In the genomic region with DNA sequence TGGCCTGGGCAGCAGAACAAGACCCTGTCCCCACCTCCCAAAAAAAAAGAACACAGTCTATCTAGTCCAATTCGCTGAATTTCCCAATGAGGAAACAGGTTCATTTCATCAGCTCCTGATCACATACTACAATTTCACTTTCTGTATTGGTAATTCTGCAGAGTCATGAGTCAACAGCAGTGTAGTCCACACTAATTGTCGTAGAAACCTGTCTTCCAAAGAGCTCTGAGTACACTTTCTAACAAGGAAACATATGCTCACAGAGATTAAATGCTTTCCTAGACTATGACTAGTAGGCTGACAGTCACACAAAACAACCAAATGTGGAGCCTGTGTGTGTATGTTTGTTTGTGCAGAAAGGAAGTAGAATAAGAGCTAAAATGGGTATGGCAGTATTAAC, we compare ENCODE assay signal across 17 cellular contexts.
DNase-seq lines count a peak whose midpoint lies in the region; ATAC-seq, FAIRE-seq and TF ChIP-seq lines count a peak whose summit lies in the region.
"Had no signal": no experiment of that assay in that cellular context is flagged by ENCODE, and none has a peak within 500 bp of the region (broad histone marks: within the 10 kb centered on the region; RNA-seq: fewer than 3 reads in every experiment).

No MANE protein-coding gene starts in this region.

- no peaks in the 10 kb centered on the region for H3K9me1 ChIP-seq in K562 (ENCODE audit: control insufficient read depth, insufficient read depth, low read length)

- H3K27ac ChIP-seq in Karpas-422 (ENCODE audit: low read length) (no peak overlapping the region), K562 (ENCODE audit: extremely low read depth, low read depth, low read length) (no peak overlapping the region), right lobe of liver (no peak overlapping the region)
- H3K27ac ChIP-seq: BLaER1 treated with 17β-estradiol and CSF1 and Interleukin-3, amounts not matched to agents 10 nM and 100 nM; cardiac muscle cell; gastrocnemius medialis had no signal

- H3K79me2 ChIP-seq in Karpas-422 (ENCODE audit: low read length) = no peaks in the 10 kb centered on the region
- no peaks in the 10 kb centered on the region for H3K79me2 ChIP-seq in K562 (ENCODE audit: control insufficient read depth, insufficient read depth, low read length)

- no peak for FAIRE-seq in K562 (lab: Jason Lieb, UNC)
- FAIRE-seq: keratinocyte had no signal

- H2AFZ ChIP-seq in Karpas-422 (ENCODE audit: low read length) = no peak overlapping the region
- H2AFZ ChIP-seq in K562 (ENCODE audit: low read depth, low read length) = no peak overlapping the region

- H3K27me3 ChIP-seq in Karpas-422 (ENCODE audit: low read length) = no peaks in the 10 kb centered on the region
- no peaks in the 10 kb centered on the region for H3K27me3 ChIP-seq in K562 (ENCODE audit: control insufficient read depth in 2 of 2, insufficient read depth in 2 of 2, low read length in 2 of 2)
- H3K27me3 ChIP-seq in right lobe of liver = no peaks in the 10 kb centered on the region
- H3K27me3 ChIP-seq: cardiac muscle cell, gastrocnemius medialis, stomach had no signal

- in situ Hi-C loops in K562 (cut with MboI) = no loop called here

- H3K9me2 ChIP-seq in Karpas-422 (replicated peaks; ENCODE audit: insufficient read depth, low read length) = no peaks in the 10 kb centered on the region

- no peak for TF ChIP-seq EP300 in K562 (IDR thresholded peaks at IDR 0.05; ENCODE audit: low read length)

- no peaks in the 10 kb centered on the region for H3K9me3 Mint-ChIP-seq in nephron progenitor cell

- H3K4me3 ChIP-seq in Karpas-422 (ENCODE audit: low read length) (no peak overlapping the region), K562 (no peak overlapping the region), right lobe of liver (no peak overlapping the region), lower leg skin (ENCODE audit: low read depth, poor library complexity, severe bottlenecking) (no peak overlapping the region)
- H3K4me3 ChIP-seq: BLaER1 treated with 17β-estradiol and CSF1 and Interleukin-3, amounts not matched to agents 10 nM and 100 nM; cardiac muscle cell; gastrocnemius medialis; stomach had no signal

- H3K4me1 ChIP-seq in Karpas-422 (ENCODE audit: low read length) = no peaks in the 10 kb centered on the region
- H3K4me1 ChIP-seq in K562 (replicated peaks in 1 of 2; ENCODE audit: control insufficient read depth in 2 of 2, insufficient read depth in 2 of 2, low read length in 2 of 2) = no peaks in the 10 kb centered on the region
- H3K4me1 ChIP-seq in right lobe of liver = no peaks in the 10 kb centered on the region
- H3K4me1 ChIP-seq: BLaER1 treated with 17β-estradiol and CSF1 and Interleukin-3, amounts not matched to agents 10 nM and 100 nM had no signal

- 0% methylated on average over 2 of the region's 2 CpGs for WGBS in K562 (ENCODE audit: insufficient coverage, low coverage, missing lambda C conversion rate)
- WGBS in right lobe of liver (ENCODE audit: insufficient coverage, low coverage, low lambda C conversion rate, missing lambda C conversion rate) = 22% methylated on average over 2 of the region's 2 CpGs
- 53 to 81% methylated on average over 2 of the region's 2 CpGs for WGBS in lower leg skin, 2 donors

- peaks cover 38% of the 10 kb centered on the region for H3K4me1 Mint-ChIP-seq in nephron progenitor cell
- H3K4me1 Mint-ChIP-seq: T-helper 17 cell had no signal

- H3K9me3 ChIP-seq in Karpas-422 (ENCODE audit: low read length) (no peaks in the 10 kb centered on the region), K562 (replicated peaks; ENCODE audit: control insufficient read depth, insufficient read depth, low read depth, low read length) (no peaks in the 10 kb centered on the region), right lobe of liver (no peaks in the 10 kb centered on the region)
- H3K9me3 ChIP-seq: BLaER1 treated with 17β-estradiol and CSF1 and Interleukin-3, amounts not matched to agents 10 nM and 100 nM; gastrocnemius medialis; stomach had no signal

- H4K20me1 ChIP-seq in Karpas-422 (ENCODE audit: insufficient read depth, low read depth, low read length) = no peaks in the 10 kb centered on the region
- no peaks in the 10 kb centered on the region for H4K20me1 ChIP-seq in K562 (replicated peaks; ENCODE audit: control insufficient read depth, insufficient read depth, low read length)

- H3K27me3 Mint-ChIP-seq in nephron progenitor cell (ENCODE audit: low read depth, poor library complexity) = peaks cover 4% of the 10 kb centered on the region
- H3K27me3 Mint-ChIP-seq: activated naive CD8-positive, alpha-beta T cell; T-helper 17 cell had no signal

- no TSS peak for BruUV-seq in K562 (replicated peaks; lab: Mats Ljungman, UMichigan)

- intact Hi-C loops in K562 (cut with micrococcal nuclease) = no loop called here
- intact Hi-C loops in right lobe of liver (cut with DNase I) = no loop called here
- intact Hi-C loops in lower leg skin (cut with DNase I; ENCODE audit: low total_unique reads) = no loop called here

- CTCF ChIA-PET in K562 (lab: Yijun Ruan, JAX; ENCODE audit: low intra/inter-chr PET ratio) = no interaction called here

- H3K9ac ChIP-seq in Karpas-422 (ENCODE audit: low read length) (no peak overlapping the region), K562 (ENCODE audit: insufficient read depth in 1 of 2, low read depth in 2 of 2, low read length in 2 of 2) (no peak overlapping the region)
- H3K9ac ChIP-seq: BLaER1 treated with 17β-estradiol and CSF1 and Interleukin-3, amounts not matched to agents 10 nM and 100 nM had no signal

- H3K4me2 ChIP-seq in Karpas-422 (ENCODE audit: low read depth, low read length, poor library complexity, severe bottlenecking) = no peak overlapping the region
- H3K4me2 ChIP-seq in K562 (ENCODE audit: insufficient read depth, low read length) = no peak overlapping the region
- H3K4me2 ChIP-seq: BLaER1 treated with 17β-estradiol and CSF1 and Interleukin-3, amounts not matched to agents 10 nM and 100 nM had no signal

- H3K27ac Mint-ChIP-seq in nephron progenitor cell = peak overlapping the region; percentile 70
- H3K27ac Mint-ChIP-seq: activated naive CD8-positive, alpha-beta T cell; T-helper 17 cell had no signal

- TF ChIP-seq CTCF in K562 (IDR thresholded peaks at IDR 0.05 in 2 of 3, conservative IDR thresholded peaks at IDR 0.05 in 1 of 3; ENCODE audit: insufficient read depth in 2 of 3, low read depth in 1 of 3, low read length in 3 of 3) (no peak), nephron progenitor cell (IDR thresholded peaks at IDR 0.05) (no peak), right lobe of liver (IDR thresholded peaks at IDR 0.05) (no peak), lower leg skin (IDR thresholded peaks at IDR 0.05) (no peak)

- POLR2A ChIA-PET in K562 (lab: Yijun Ruan, JAX) = no interaction called here

- no peak for TF ChIP-seq RAD21 in K562 (CRISPR knock-in tag; conservative IDR thresholded peaks at IDR 0.05 in 1 of 2, IDR thresholded peaks at IDR 0.05 in 1 of 2)

- no peak for TF ChIP-seq POLR2A in K562 (conservative IDR thresholded peaks at IDR 0.05)
- TF ChIP-seq POLR2A in right lobe of liver (IDR thresholded peaks at IDR 0.05) = no peak
- TF ChIP-seq POLR2A in lower leg skin (IDR thresholded peaks at IDR 0.05) = no peak

- DNase-seq in Karpas-422 (peak; percentile 25), K562 (ENCODE audit: extremely low read depth in 1 of 4, low spot score in 3 of 4) (no peak), nephron progenitor cell (no peak), right lobe of liver (no peak), lower leg skin (ENCODE audit: low spot score in 2 of 2) (no peak), NCI-H748 treated with DMSO at 0.1 percent for 48 hours (lab: John Stamatoyannopoulos, UW) (no peak)
- DNase-seq: activated CD4-positive, alpha-beta T cell treated with anti-CD3 and anti-CD28 coated beads for 48 hours; gastrocnemius medialis; NCI-H82; Right ventricle myocardium superior; stomach; T-helper 17 cell had no signal

- H3K36me3 ChIP-seq in Karpas-422 (ENCODE audit: insufficient read depth, low read length) (no peaks in the 10 kb centered on the region), K562 (ENCODE audit: control insufficient read depth, insufficient read depth, low read length) (no peaks in the 10 kb centered on the region), right lobe of liver (no peaks in the 10 kb centered on the region)
- H3K36me3 ChIP-seq: BLaER1 treated with 17β-estradiol and CSF1 and Interleukin-3, amounts not matched to agents 10 nM and 100 nM; cardiac muscle cell; gastrocnemius medialis; stomach had no signal

- H3K4me3 Mint-ChIP-seq in nephron progenitor cell = no peak overlapping the region
- H3K4me3 Mint-ChIP-seq: activated naive CD8-positive, alpha-beta T cell; T-helper 17 cell had no signal

- ATAC-seq in GM18867 (IDR thresholded peaks at IDR 0.05; ENCODE audit: unreplicated experiment) (peak; percentile 85), K562 (no peak), right lobe of liver (no peak)
- ATAC-seq: gastrocnemius medialis, T-helper 17 cell had no signal

- peaks cover 8% of the 10 kb centered on the region for H3K36me3 Mint-ChIP-seq in nephron progenitor cell (ENCODE audit: low read depth)
- H3K36me3 Mint-ChIP-seq: activated naive CD8-positive, alpha-beta T cell had no signal

TF ChIP-seq in K562, 482 proteins besides CTCF, POLR2A, EP300 and RAD21:
- TF ChIP-seq ZNF316 (IDR thresholded peaks at IDR 0.05) = 0 out of 2 replicates have a peak, but pooled peaks have one; percentile 5
- TF ChIP-seq MAFG (tag; conservative IDR thresholded peaks at IDR 0.05) = peak; percentile 33; the same call in 1 of the 2 replicates
- 0 out of 2 replicates have a peak, but pooled peaks have one; percentile 16 for TF ChIP-seq C11orf30 (IDR thresholded peaks at IDR 0.05; ENCODE audit: low read depth)
- TF ChIP-seq, protein P1, sequence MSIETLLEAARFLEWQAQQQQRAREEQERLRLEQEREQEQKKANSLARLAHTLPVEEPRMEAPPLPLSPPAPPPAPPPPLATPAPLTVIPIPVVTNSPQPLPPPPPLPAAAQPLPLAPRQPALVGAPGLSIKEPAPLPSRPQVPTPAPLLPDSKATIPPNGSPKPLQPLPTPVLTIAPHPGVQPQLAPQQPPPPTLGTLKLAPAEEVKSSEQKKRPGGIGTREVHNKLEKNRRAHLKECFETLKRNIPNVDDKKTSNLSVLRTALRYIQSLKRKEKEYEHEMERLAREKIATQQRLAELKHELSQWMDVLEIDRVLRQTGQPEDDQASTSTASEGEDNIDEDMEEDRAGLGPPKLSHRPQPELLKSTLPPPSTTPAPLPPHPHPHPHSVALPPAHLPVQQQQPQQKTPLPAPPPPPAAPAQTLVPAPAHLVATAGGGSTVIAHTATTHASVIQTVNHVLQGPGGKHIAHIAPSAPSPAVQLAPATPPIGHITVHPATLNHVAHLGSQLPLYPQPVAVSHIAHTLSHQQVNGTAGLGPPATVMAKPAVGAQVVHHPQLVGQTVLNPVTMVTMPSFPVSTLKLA (conservative IDR thresholded peaks at IDR 0.05) = no peak
TF ChIP-seq in K562: peak in this region for 3.
